Comparison of ENCODE assay signal across 20 cellular contexts in genomic region chr4:26303008-26303407, GRCh38. TPM values are rescaled to one million over a fixed set of nuclear protein-coding genes. Genes with fewer than 3 reads are reported as not detected.
DNase-seq lines count a peak whose midpoint lies in the region; ATAC-seq, FAIRE-seq and TF ChIP-seq lines count a peak whose summit lies in the region.
"Had no signal": no experiment of that assay in that cellular context is flagged by ENCODE, and none has a peak within 500 bp of the region (broad histone marks: within the 10 kb centered on the region; RNA-seq: fewer than 3 reads in every experiment).

No MANE protein-coding gene starts in this region.

- no peaks in the 10 kb centered on the region for H3K36me3 ChIP-seq in HEK293 (ENCODE audit: control insufficient read depth in 2 of 2, insufficient read depth in 1 of 2, low read length in 2 of 2)
- no peaks in the 10 kb centered on the region for H3K36me3 ChIP-seq in HAP-1 (replicated peaks)

- H3K9me3 ChIP-seq in A549 (no peaks in the 10 kb centered on the region), HEK293 (ENCODE audit: control insufficient read depth, insufficient read depth, low read depth, low read length) (no peaks in the 10 kb centered on the region), HAP-1 (no peaks in the 10 kb centered on the region)
- H3K9me3 ChIP-seq: Caco-2 had no signal

- FAIRE-seq in A549 (lab: Jason Lieb, UNC), result no peak
- FAIRE-seq: A204.1, GM12878, GM19239, H54 had no signal

- no peak for DNase-seq in A549 (ENCODE audit: low read depth in 1 of 2, low spot score in 1 of 2)
- no peak for DNase-seq in HAP-1 (ENCODE audit: low spot score in 2 of 2)
- DNase-seq in RWPE1 (ENCODE audit: low spot score), result no peak
- DNase-seq in activated CD4-positive, alpha-beta T cell treated with anti-CD3 and anti-CD28 coated beads for 4 hours, result no peak
- DNase-seq: ACHN; C1 segment of cervical spinal cord; Caco-2; CD4-positive, CD25-positive, alpha-beta regulatory T cell; CD8-positive, alpha-beta T cell; DMS153; DND-41; HCEC 1CT had no signal

- H3K4me3 ChIP-seq in A549 (no peak overlapping the region), HEK293 (ENCODE audit: low read depth, low read length) (no peak overlapping the region), HAP-1 (no peak overlapping the region)
- H3K4me3 ChIP-seq: GM12878, GM23338 had no signal

- no peak for TF ChIP-seq EP300 in A549 (IDR thresholded peaks at IDR 0.05)

- no peak for ATAC-seq in A549
- ATAC-seq: CD8-positive, alpha-beta T cell; GM12878; GM23338 had no signal

- in situ Hi-C loops in HAP-1 (cut with MboI; ENCODE audit: low sequenced_read_pairs), result no loop called here

- TF ChIP-seq POLR2A in A549 (IDR thresholded peaks at IDR 0.05; ENCODE audit: low read length), result no peak

- no peaks in the 10 kb centered on the region for H3K9me3 Mint-ChIP-seq in dendritic cell treated with granulocyte-macrophage colony-stimulating factor and Interleukin-4, amounts not matched to agents 40 ng/mL and 50 ng/mL, for 4 days
- H3K9me3 Mint-ChIP-seq: CD4-positive, CD25-positive, alpha-beta regulatory T cell; CD8-positive, alpha-beta T cell; GM23338 had no signal

- H3K4me3 Mint-ChIP-seq in dendritic cell treated with granulocyte-macrophage colony-stimulating factor and Interleukin-4, amounts not matched to agents 40 ng/mL and 50 ng/mL, for 4 days, result no peak overlapping the region
- H3K4me3 Mint-ChIP-seq: CD4-positive, CD25-positive, alpha-beta regulatory T cell; CD8-positive, alpha-beta T cell; GM23338 had no signal

- H3K4me2 ChIP-seq in A549, result no peak overlapping the region
- H3K4me2 ChIP-seq: GM23338 had no signal

- H3K4me1 Mint-ChIP-seq in dendritic cell treated with granulocyte-macrophage colony-stimulating factor and Interleukin-4, amounts not matched to agents 40 ng/mL and 50 ng/mL, for 4 days (ENCODE audit: low read depth), result peaks cover 29% of the 10 kb centered on the region

- H3K4me1 ChIP-seq in A549 (no peaks in the 10 kb centered on the region), HEK293 (ENCODE audit: control insufficient read depth, insufficient read depth, low read length) (peaks cover 4% of the 10 kb centered on the region), HAP-1 (peaks cover 25% of the 10 kb centered on the region)
- H3K4me1 ChIP-seq: Caco-2 had no signal

- no peaks in the 10 kb centered on the region for H3K27me3 ChIP-seq in HAP-1 (ENCODE audit: low read depth)

- no peaks in the 10 kb centered on the region for H3K36me3 Mint-ChIP-seq in dendritic cell treated with granulocyte-macrophage colony-stimulating factor and Interleukin-4, amounts not matched to agents 40 ng/mL and 50 ng/mL, for 4 days (ENCODE audit: low read depth)
- H3K36me3 Mint-ChIP-seq: CD4-positive, CD25-positive, alpha-beta regulatory T cell; CD8-positive, alpha-beta T cell had no signal

- H3K27ac Mint-ChIP-seq in dendritic cell treated with granulocyte-macrophage colony-stimulating factor and Interleukin-4, amounts not matched to agents 40 ng/mL and 50 ng/mL, for 4 days, result peak overlapping the region; percentile 89
- H3K27ac Mint-ChIP-seq: CD8-positive, alpha-beta T cell; GM23338 had no signal

- H3K27me3 Mint-ChIP-seq in dendritic cell treated with granulocyte-macrophage colony-stimulating factor and Interleukin-4, amounts not matched to agents 40 ng/mL and 50 ng/mL, for 4 days, result no peaks in the 10 kb centered on the region
- H3K27me3 Mint-ChIP-seq: CD4-positive, CD25-positive, alpha-beta regulatory T cell had no signal

- H3K27ac ChIP-seq in A549, result no peak overlapping the region
- H3K27ac ChIP-seq in HEK293 (ENCODE audit: extremely low read depth, low read depth, low read length), result no peak overlapping the region
- no peak overlapping the region for H3K27ac ChIP-seq in RWPE1
- H3K27ac ChIP-seq: 22Rv1 had no signal

- TF ChIP-seq CTCF in A549 (IDR thresholded peaks at IDR 0.05) (no peak), HEK293 (tag by site-specific recombination; IDR thresholded peaks at IDR 0.05) (no peak), RWPE1 (conservative IDR thresholded peaks at IDR 0.05; ENCODE audit: low read depth) (no peak)

- CTCF ChIA-PET in A549 (lab: Yijun Ruan, JAX) (interaction anchor here (1.0 to 1.2 kb wide), 2 partner anchors 242 to 314 kb away, joined by 3 to 4 read pairs; no protein-coding TSS in a partner anchor), HEK293 (lab: Yijun Ruan, JAX) (interaction anchor here (0.7 kb wide), 1 partner anchor 858 kb away, joined by 3 read pairs; no protein-coding TSS in a partner anchor), RWPE1 (lab: Yijun Ruan, JAX) (interaction anchor here (0.6 kb wide), 1 partner anchor 14 kb away, joined by 4 read pairs; no protein-coding TSS in a partner anchor)

- TF ChIP-seq RAD21 in A549 (conservative IDR thresholded peaks at IDR 0.05 in 1 of 2, IDR thresholded peaks at IDR 0.05 in 1 of 2), result no peak

- WGBS in A549 (ENCODE audit: missing lambda C conversion rate), result 82% methylated on average over 4 of the region's 4 CpGs

- intact Hi-C loops in dendritic cell treated with granulocyte-macrophage colony-stimulating factor and Interleukin-4, amounts not matched to agents 40 ng/mL and 50 ng/mL, for 4 days (cut with micrococcal nuclease), result loop anchor here (2.0 kb wide), 2 partner anchors 14 to 16 kb away; no protein-coding TSS in a partner anchor

- POLR2A ChIA-PET in A549 (lab: Yijun Ruan, JAX), result no interaction called here
- POLR2A ChIA-PET in HEK293 (lab: Yijun Ruan, JAX), result interaction anchor here (0.6 to 1.3 kb wide), 2 partner anchors 14 to 16 kb away, joined by 3 to 12 read pairs; no protein-coding TSS in a partner anchor
- POLR2A ChIA-PET in RWPE1 (lab: Yijun Ruan, JAX; ENCODE audit: low non-redundant PET), result interaction anchor here (0.5 kb wide), 1 partner anchor 16 kb away, joined by 13 read pairs; no protein-coding TSS in a partner anchor

TF ChIP-seq in A549, 52 proteins besides CTCF, POLR2A, EP300 and RAD21:
- no peak for TF ChIP-seq CHD4 (IDR thresholded peaks at IDR 0.05; ENCODE audit: borderline replicate concordance)
- no peak for TF ChIP-seq KDM1A (IDR thresholded peaks at IDR 0.05; ENCODE audit: low read depth)
- peak; percentile 7; the same call in 1 of the 2 replicates for TF ChIP-seq ZC3H11A (IDR thresholded peaks at IDR 0.05)
- TF ChIP-seq RFX5 (IDR thresholded peaks at IDR 0.05), result no peak
- no peak for TF ChIP-seq KDM5A (IDR thresholded peaks at IDR 0.05)

TF ChIP-seq in HEK293, 187 proteins besides CTCF, POLR2A, EP300 and RAD21 (continues in another document):
- TF ChIP-seq RBAK (tag by site-specific recombination; IDR thresholded peaks at IDR 0.05), result no peak
- TF ChIP-seq ZNF518A (tag by site-specific recombination; conservative IDR thresholded peaks at IDR 0.05; ENCODE audit: low read depth), result peak; percentile 79
- peak; percentile 75 for TF ChIP-seq ZNF426 (tag by site-specific recombination; IDR thresholded peaks at IDR 0.05)
- TF ChIP-seq ZNF623 (tag by site-specific recombination; IDR thresholded peaks at IDR 0.05), result peak; percentile 57
- no peak for TF ChIP-seq ATF2 (tag by site-specific recombination; IDR thresholded peaks at IDR 0.05; ENCODE audit: low read depth)
- no peak for TF ChIP-seq ZNF585B (tag by site-specific recombination; IDR thresholded peaks at IDR 0.05)
- no peak for TF ChIP-seq ZNF621 (tag by site-specific recombination; IDR thresholded peaks at IDR 0.05)

RNA-seq across cellular contexts. Expression of gene RBPJ, which starts 17.8 kb away (rescaled TPM):
- polyA plus RNA-seq in A549 (2011; rRNA removed) (28.9 and 37.1 TPM in 2 replicates), A549 (2017; fragmentation: RNase III; extraction: RNeasy Plus Mini Kit Qiagen cat#74134 plus additional on column Dnase treatment) (16.0 to 17.6 TPM (median 16.5 TPM) in 3 replicates)
- polyA plus RNA-seq in A549 (2012; cell fraction: cytosol; rRNA removed), result 6.8 and 8.3 TPM in 2 replicates
- polyA plus RNA-seq in A549 (2012; cell fraction: nucleus; rRNA removed), result 8.4 and 12.0 TPM in 2 replicates
- 17.9 and 20.3 TPM in 2 replicates for polyA minus RNA-seq in A549 (2011; rRNA and poly(A)+ RNA removed)

Comparison
In these comparisons a context has a peak if more than half of its experiments do, and no peak if none do; other contexts are left out.
1. Of the 5 proteins assayed by ChIP-seq in both HEK293 and A549: peak only in HEK293: REST; only in A549: none; in both: none; in neither: 4.